8 cellular contexts compared by ENCODE assay signal in genomic region chr7:12496901-12497674, GRCh38.
DNase-seq lines count a peak whose midpoint lies in the region; ATAC-seq and TF ChIP-seq lines count a peak whose summit lies in the region.
"Not testable (repeated sequence)": the region's sequence is repeated elsewhere in the genome, so short reads cannot be mapped to it uniquely, and the experiment has no call there.

No MANE protein-coding gene starts in this region.

- 57 to 69% methylated on average over 9 to 14 of the region's 31 CpGs for WGBS in esophagus squamous epithelium, 2 donors

- H3K4me3 ChIP-seq in OCI-LY3 (ENCODE audit: low read length) (peak overlapping the region; percentile 70), esophagus squamous epithelium (peak overlapping the region in 2 of 4 donors; percentile 3 to 58)

- H3K27me3 Mint-ChIP-seq in activated naive CD4-positive, alpha-beta T cell treated with anti-CD3 and anti-CD28 coated beads for 36 hours (ENCODE audit: low read depth); type B pancreatic cell: not testable (repeated sequence)

- not testable (repeated sequence) for H3K27me3 ChIP-seq in OCI-LY3 (ENCODE audit: low read depth, low read length); esophagus squamous epithelium

- not testable (repeated sequence) for H3K27ac Mint-ChIP-seq in activated naive CD4-positive, alpha-beta T cell treated with anti-CD3 and anti-CD28 coated beads for 36 hours
- H3K27ac Mint-ChIP-seq in type B pancreatic cell = peak overlapping the region; percentile 40

- not testable (repeated sequence) for H3K36me3 Mint-ChIP-seq in activated naive CD4-positive, alpha-beta T cell treated with anti-CD3 and anti-CD28 coated beads for 36 hours (ENCODE audit: low read depth); type B pancreatic cell

- not testable (repeated sequence) for H3K79me2 ChIP-seq in OCI-LY3 (ENCODE audit: low read length)

- peak overlapping the region; percentile 44 for H3K9ac ChIP-seq in OCI-LY3 (ENCODE audit: low read length)

- H3K4me1 ChIP-seq in OCI-LY3 (ENCODE audit: low read length) = peaks cover 13% of the 10 kb centered on the region
- not testable (repeated sequence) for H3K4me1 ChIP-seq in esophagus squamous epithelium

- ATAC-seq in HG03439 (IDR thresholded peaks at IDR 0.05; ENCODE audit: unreplicated experiment) = peak; percentile 71

- peak overlapping the region; percentile 43 for H3K4me2 ChIP-seq in OCI-LY3 (ENCODE audit: low read length)

- H3K9me3 Mint-ChIP-seq in activated naive CD4-positive, alpha-beta T cell treated with anti-CD3 and anti-CD28 coated beads for 36 hours; type B pancreatic cell: not testable (repeated sequence)

- DNase-seq in DMS153 treated with DMSO at 0.1 percent for 48 hours (lab: John Stamatoyannopoulos, UW; ENCODE audit: unreplicated experiment) = peak; percentile 77
- DNase-seq in NCI-H1694 (lab: John Stamatoyannopoulos, UW) = peak; percentile 71
- DNase-seq in activated naive CD4-positive, alpha-beta T cell treated with anti-CD3 and anti-CD28 coated beads for 36 hours = peak; percentile 8
- not testable (repeated sequence) for DNase-seq in esophagus squamous epithelium (lab: John Stamatoyannopoulos, UW); type B pancreatic cell (ENCODE audit: extremely low spot score, unreplicated experiment)
- DNase-seq in lung microvascular endothelial cell (ENCODE audit: low read depth in 2 of 2) = peak; percentile 50 to 57

- not testable (repeated sequence) for H3K4me1 Mint-ChIP-seq in activated naive CD4-positive, alpha-beta T cell treated with anti-CD3 and anti-CD28 coated beads for 36 hours (ENCODE audit: low read depth); type B pancreatic cell (ENCODE audit: unreplicated experiment)

- TF ChIP-seq POLR2A in esophagus squamous epithelium (IDR thresholded peaks at IDR 0.05) = not testable (repeated sequence)

- TF ChIP-seq CTCF in OCI-LY3 (IDR thresholded peaks at IDR 0.05; ENCODE audit: low read depth, low read length) = peak; percentile 48
- TF ChIP-seq CTCF in esophagus squamous epithelium (IDR thresholded peaks at IDR 0.05) = peak in 4 of 6 experiments; percentile 37 to 42 (median 38)
- peak; percentile 80 for TF ChIP-seq CTCF in type B pancreatic cell (conservative IDR thresholded peaks at IDR 0.05)

- H3K36me3 ChIP-seq in OCI-LY3 (replicated peaks; ENCODE audit: low read depth, low read length); esophagus squamous epithelium: not testable (repeated sequence)

- CTCF ChIA-PET in activated naive CD4-positive, alpha-beta T cell treated with anti-CD3 and anti-CD28 coated beads for 36 hours (lab: Charles Lee) = interaction anchor here (0.9 to 5.9 kb wide), 3 partner anchors 9 to 66 kb away, joined by 3 to 48 read pairs (median 3); no protein-coding TSS in a partner anchor

- intact Hi-C loops in activated naive CD4-positive, alpha-beta T cell treated with anti-CD3 and anti-CD28 coated beads for 36 hours (cut with micrococcal nuclease) = loop anchor here (1.0 kb wide), 3 partner anchors 39 to 430 kb away; no protein-coding TSS in a partner anchor
- intact Hi-C loops in esophagus squamous epithelium (cut with DNase I) = loop anchor here (10.0 kb wide), 1 partner anchor 102 kb away; no protein-coding TSS in a partner anchor

- not testable (repeated sequence) for H4K20me1 ChIP-seq in OCI-LY3 (ENCODE audit: insufficient read depth, low read length)

- not testable (repeated sequence) for H3K4me3 Mint-ChIP-seq in activated naive CD4-positive, alpha-beta T cell treated with anti-CD3 and anti-CD28 coated beads for 36 hours
- peak overlapping the region; percentile 76 for H3K4me3 Mint-ChIP-seq in type B pancreatic cell

- not testable (repeated sequence) for H3K9me3 ChIP-seq in OCI-LY3 (ENCODE audit: insufficient read depth, low read length); esophagus squamous epithelium

- not testable (repeated sequence) for H3K27ac ChIP-seq in OCI-LY3 (ENCODE audit: low read length); esophagus squamous epithelium

- peak overlapping the region; percentile 51; the same call in 1 of the 2 replicates for H2AFZ ChIP-seq in OCI-LY3 (ENCODE audit: low read depth, low read length)
